ENCODE assay signal across 8 cellular contexts in genomic region chr17:80761421-80761871, GRCh38.
DNase-seq lines count a peak whose midpoint lies in the region; FAIRE-seq and TF ChIP-seq lines count a peak whose summit lies in the region.

No MANE protein-coding gene starts in this region.

- H3K27me3 ChIP-seq in left ventricle myocardium inferior (ENCODE audit: low read depth) (no peaks in the 10 kb centered on the region), MG63 (no peaks in the 10 kb centered on the region)

- no peak for TF ChIP-seq CTCF in left ventricle myocardium inferior (IDR thresholded peaks at IDR 0.05; ENCODE audit: borderline replicate concordance)

- FAIRE-seq in H54 (lab: Jason Lieb, UNC): peak; percentile 90

- no peak overlapping the region for H3K27ac ChIP-seq in left ventricle myocardium inferior (replicated peaks)

- H3K9me3 ChIP-seq in left ventricle myocardium inferior (replicated peaks) (no peaks in the 10 kb centered on the region), MG63 (no peaks in the 10 kb centered on the region)

- intact Hi-C loops in left ventricle myocardium inferior (cut with micrococcal nuclease): no loop called here
- intact Hi-C loops in cardiac septum (cut with DNase I): no loop called here

- H3K4me1 ChIP-seq in left ventricle myocardium inferior: peaks cover 7% of the 10 kb centered on the region

- H3K36me3 ChIP-seq in left ventricle myocardium inferior (no peaks in the 10 kb centered on the region), MG63 (peaks cover 2% of the 10 kb centered on the region; the same call in 1 of the 2 replicates)

- DNase-seq in H54 (ENCODE audit: insufficient read length, low spot score) (peak; percentile 80), T-helper 9 cell (peak; percentile 53), astrocyte of the hippocampus (ENCODE audit: low read depth, low spot score) (peak; percentile 87), left ventricle myocardium inferior (no peak), MG63 (no peak), cardiac septum (ENCODE audit: low spot score) (no peak), MV-4-11 (lab: John Stamatoyannopoulos, UW) (no peak)
- DNase-seq in stimulated activated CD4-positive, alpha-beta T cell treated with anti-CD3 and anti-CD28 coated beads, Interleukin-15, amount 100 ng/mL, for 1 hour (ENCODE audit: low read depth in 1 of 2, low spot score in 1 of 2): peak; percentile 57 to 60

- H3K4me3 ChIP-seq in left ventricle myocardium inferior (no peak overlapping the region), MG63 (no peak overlapping the region)

- no peak for TF ChIP-seq POLR2A in H54 (IDR thresholded peaks at IDR 0.05; ENCODE audit: low read depth, low read length)

Comparison
In these comparisons a context has a peak if more than half of its experiments do, and no peak if none do; other contexts are left out.
1. DNase-seq: peak in H54 (single experiment), T-helper 9 cell (single experiment), astrocyte of the hippocampus (single experiment) and stimulated activated CD4-positive, alpha-beta T cell treated with anti-CD3 and anti-CD28 coated beads, Interleukin-15, amount 100 ng/mL, for 1 hour (2 of 2); none in left ventricle myocardium inferior (single experiment), MG63 (single experiment), cardiac septum (single experiment) and MV-4-11 (single experiment).